Comparison of ENCODE assay signal across 12 cellular contexts in the genomic region with DNA sequence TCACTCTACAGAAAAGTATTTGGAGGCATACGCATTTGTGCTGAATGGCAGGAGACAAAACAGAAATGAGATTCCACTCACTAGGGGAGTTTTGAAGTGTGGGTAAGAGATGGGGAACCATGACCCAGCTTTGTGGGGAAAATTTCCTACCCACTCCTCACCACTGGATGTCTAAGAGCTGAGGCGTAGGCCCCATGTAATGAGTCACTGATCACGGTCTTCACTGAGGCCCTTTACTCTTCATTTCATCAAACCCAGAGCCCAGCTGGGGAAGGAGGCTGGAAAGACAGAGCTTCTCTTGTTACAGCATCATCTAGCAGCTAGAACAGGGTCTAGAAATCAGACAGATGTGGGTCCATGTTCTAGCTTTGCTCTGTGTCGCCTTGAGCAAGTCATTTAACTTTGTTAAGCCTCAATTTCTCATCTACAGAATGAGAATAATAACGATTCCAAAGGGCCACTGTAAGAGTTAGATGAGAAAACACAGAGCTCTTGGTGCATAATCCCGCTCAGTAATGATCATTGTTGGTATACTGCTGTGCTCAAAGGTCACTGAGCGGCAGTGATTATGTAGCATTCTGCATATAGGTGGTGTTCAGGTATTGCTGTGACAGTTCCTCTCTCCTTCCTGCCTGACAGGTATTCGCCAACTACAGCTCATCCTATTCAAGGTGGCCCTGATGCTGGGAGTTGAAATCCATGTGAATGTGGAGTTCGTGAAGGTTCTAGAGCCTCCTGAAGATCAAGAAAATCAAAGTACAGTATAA.
A peak's percentile ranks its signal among the peaks of the same experiment; 100 is the strongest.
DNase-seq lines count a peak whose midpoint lies in the region; ATAC-seq and TF ChIP-seq lines count a peak whose summit lies in the region.
"Had no signal": no experiment of that assay in that cellular context is flagged by ENCODE, and none has a peak within 500 bp of the region (broad histone marks: within the 10 kb centered on the region; RNA-seq: fewer than 3 reads in every experiment).

No MANE protein-coding gene starts in this region.

- WGBS in mesenchymal stem cell, result 76% methylated on average over 5 of the region's 9 CpGs

- H3K14ac ChIP-seq in mesenchymal stem cell (ENCODE audit: low read length in 2 of 2), result no peak overlapping the region

- H3K79me1 ChIP-seq in mesenchymal stem cell (replicated peaks; ENCODE audit: low read length, poor library complexity, severe bottlenecking), result peaks cover 25% of the 10 kb centered on the region

- no peak overlapping the region for H2AFZ ChIP-seq in mesenchymal stem cell (ENCODE audit: low read depth, low read length)
- H2AFZ ChIP-seq: neural progenitor cell had no signal

- H2BK15ac ChIP-seq in mesenchymal stem cell (ENCODE audit: low read depth, poor library complexity, severe bottlenecking), result no peak overlapping the region

- no peak overlapping the region for H2BK120ac ChIP-seq in mesenchymal stem cell (ENCODE audit: low read depth, low read length)

- H4K91ac ChIP-seq in mesenchymal stem cell (ENCODE audit: low read length), result no peak overlapping the region

- H3K9me3 Mint-ChIP-seq in activated naive CD4-positive, alpha-beta T cell treated with anti-CD3 and anti-CD28 coated beads for 36 hours, result peaks cover 2% of the 10 kb centered on the region
- no peaks in the 10 kb centered on the region for H3K9me3 Mint-ChIP-seq in activated naive CD8-positive, alpha-beta T cell (ENCODE audit: low read depth)
- H3K9me3 Mint-ChIP-seq: neural progenitor cell had no signal

- TF ChIP-seq CTCF in upper lobe of right lung (IDR thresholded peaks at IDR 0.05), result no peak

- H2BK5ac ChIP-seq in mesenchymal stem cell (ENCODE audit: low read depth, low read length, poor library complexity, severe bottlenecking), result no peak overlapping the region

- H3K27ac ChIP-seq in mesenchymal stem cell (ENCODE audit: low read length, poor library complexity, severe bottlenecking) (peak overlapping the region; percentile 82), upper lobe of right lung (no peak overlapping the region)
- H3K27ac ChIP-seq: neural progenitor cell had no signal

- H3K36me3 ChIP-seq in mesenchymal stem cell (ENCODE audit: control insufficient read depth in 1 of 2, insufficient read depth in 2 of 2, low read depth in 1 of 2, low read length in 2 of 2), result peaks cover 38 to 40% of the 10 kb centered on the region in 2 experiments
- peaks cover 51% of the 10 kb centered on the region for H3K36me3 ChIP-seq in upper lobe of right lung
- H3K36me3 ChIP-seq in H7 (replicated peaks; ENCODE audit: control insufficient read depth, insufficient read depth, low read length), result no peaks in the 10 kb centered on the region
- H3K36me3 ChIP-seq: neural progenitor cell had no signal

- H3K27me3 Mint-ChIP-seq in activated naive CD4-positive, alpha-beta T cell treated with anti-CD3 and anti-CD28 coated beads for 36 hours (ENCODE audit: low read depth), result no peaks in the 10 kb centered on the region
- no peaks in the 10 kb centered on the region for H3K27me3 Mint-ChIP-seq in activated naive CD8-positive, alpha-beta T cell

- H3K4ac ChIP-seq in mesenchymal stem cell (ENCODE audit: low read depth in 1 of 2, low read length in 2 of 2), result no peak overlapping the region

- H3K27me3 ChIP-seq in mesenchymal stem cell (ENCODE audit: control insufficient read depth in 1 of 2, insufficient read depth in 1 of 2, low read length in 2 of 2) (no peaks in the 10 kb centered on the region), upper lobe of right lung (no peaks in the 10 kb centered on the region), H7 (ENCODE audit: control insufficient read depth, insufficient read depth, low read length) (no peaks in the 10 kb centered on the region)
- H3K27me3 ChIP-seq: neural progenitor cell, stomach had no signal

- CTCF ChIA-PET in activated naive CD4-positive, alpha-beta T cell treated with anti-CD3 and anti-CD28 coated beads for 36 hours (lab: Charles Lee), result interaction anchor here (0.9 to 2.1 kb wide), 5 partner anchors 10 to 162 kb away, joined by 3 to 13 read pairs (median 4); no protein-coding TSS in a partner anchor

- H3K4me1 Mint-ChIP-seq in activated naive CD4-positive, alpha-beta T cell treated with anti-CD3 and anti-CD28 coated beads for 36 hours (ENCODE audit: low read depth), result peaks cover 53% of the 10 kb centered on the region
- peaks cover 26% of the 10 kb centered on the region for H3K4me1 Mint-ChIP-seq in activated naive CD8-positive, alpha-beta T cell (ENCODE audit: low read depth)

- no peak overlapping the region for H3K4me2 ChIP-seq in mesenchymal stem cell (ENCODE audit: low read length, poor library complexity, severe bottlenecking)
- H3K4me2 ChIP-seq: neural progenitor cell had no signal

- H2AK5ac ChIP-seq in mesenchymal stem cell (ENCODE audit: low read length, severe bottlenecking), result peak overlapping the region; percentile 97

- peak overlapping the region in 1 of 2 experiments; percentile 13 for H3K18ac ChIP-seq in mesenchymal stem cell (ENCODE audit: low read depth in 1 of 2, low read length in 2 of 2)

- H3K4me3 Mint-ChIP-seq in activated naive CD4-positive, alpha-beta T cell treated with anti-CD3 and anti-CD28 coated beads for 36 hours, result no peak overlapping the region
- peak overlapping the region; percentile 7 for H3K4me3 Mint-ChIP-seq in activated naive CD8-positive, alpha-beta T cell
- H3K4me3 Mint-ChIP-seq: neural progenitor cell had no signal

- ATAC-seq in upper lobe of right lung (no peak), GM18519 (IDR thresholded peaks at IDR 0.05; ENCODE audit: low FRiP score, unreplicated experiment) (no peak), HG03108 (IDR thresholded peaks at IDR 0.05; ENCODE audit: unreplicated experiment) (no peak)

- peaks cover 40% of the 10 kb centered on the region for H3K36me3 Mint-ChIP-seq in activated naive CD4-positive, alpha-beta T cell treated with anti-CD3 and anti-CD28 coated beads for 36 hours (ENCODE audit: low read depth)
- peaks cover 21% of the 10 kb centered on the region for H3K36me3 Mint-ChIP-seq in activated naive CD8-positive, alpha-beta T cell
- H3K36me3 Mint-ChIP-seq: neural progenitor cell had no signal

- H3K4me3 ChIP-seq in mesenchymal stem cell (ENCODE audit: insufficient read depth in 1 of 2, low read depth in 1 of 2, low read length in 2 of 2) (no peak overlapping the region), upper lobe of right lung (no peak overlapping the region), H7 (ENCODE audit: insufficient read depth, low read depth, low read length) (no peak overlapping the region)
- H3K4me3 ChIP-seq: neural progenitor cell, stomach had no signal

- intact Hi-C loops in activated naive CD4-positive, alpha-beta T cell treated with anti-CD3 and anti-CD28 coated beads for 36 hours (cut with micrococcal nuclease), result loop anchor here (1.0 kb wide), 7 partner anchors 9 to 56 kb away; no protein-coding TSS in a partner anchor
- intact Hi-C loops in upper lobe of right lung (cut with DNase I), result no loop called here

- DNase-seq in activated naive CD4-positive, alpha-beta T cell treated with anti-CD3 and anti-CD28 coated beads for 36 hours, result peak; percentile 73
- no peak for DNase-seq in activated naive CD4-positive, alpha-beta T cell (lab: John Stamatoyannopoulos, UW)
- DNase-seq in mesenchymal stem cell, result peak; percentile 83
- DNase-seq in upper lobe of right lung, result peak; percentile 5
- no peak for DNase-seq in H7
- DNase-seq: hippocampal formation, SHP77, stomach had no signal

- H2BK12ac ChIP-seq in mesenchymal stem cell (ENCODE audit: low read length in 2 of 2), result no peak overlapping the region

- no peak overlapping the region for H3K9ac ChIP-seq in mesenchymal stem cell (ENCODE audit: low read length)
- H3K9ac ChIP-seq: neural progenitor cell had no signal

- H3K27ac Mint-ChIP-seq in activated naive CD4-positive, alpha-beta T cell treated with anti-CD3 and anti-CD28 coated beads for 36 hours, result peak overlapping the region; percentile 77
- peak overlapping the region; percentile 70 for H3K27ac Mint-ChIP-seq in activated naive CD8-positive, alpha-beta T cell
- H3K27ac Mint-ChIP-seq: neural progenitor cell had no signal

- H3K9me3 ChIP-seq in mesenchymal stem cell (ENCODE audit: control insufficient read depth, low read length) (peaks cover 3% of the 10 kb centered on the region), upper lobe of right lung (no peaks in the 10 kb centered on the region)
- H3K9me3 ChIP-seq: stomach had no signal

- H3K23ac ChIP-seq in mesenchymal stem cell (ENCODE audit: low read length in 2 of 2), result no peak overlapping the region

- H3K4me1 ChIP-seq in mesenchymal stem cell (ENCODE audit: control insufficient read depth, insufficient read depth, low read depth, low read length), result peaks cover 13% of the 10 kb centered on the region
- H3K4me1 ChIP-seq in upper lobe of right lung, result no peaks in the 10 kb centered on the region
- H3K4me1 ChIP-seq: neural progenitor cell had no signal

- no peak overlapping the region for H4K8ac ChIP-seq in mesenchymal stem cell (ENCODE audit: low read length)

Comparison
In these comparisons a context has a peak if more than half of its experiments do, and no peak if none do; other contexts are left out.
1. DNase-seq: peak in activated naive CD4-positive, alpha-beta T cell treated with anti-CD3 and anti-CD28 coated beads for 36 hours (single experiment), mesenchymal stem cell (single experiment) and upper lobe of right lung (single experiment); none in activated naive CD4-positive, alpha-beta T cell (0 of 4) and H7 (single experiment).